ENCODE assay signal across 10 cellular contexts in the genomic region with DNA sequence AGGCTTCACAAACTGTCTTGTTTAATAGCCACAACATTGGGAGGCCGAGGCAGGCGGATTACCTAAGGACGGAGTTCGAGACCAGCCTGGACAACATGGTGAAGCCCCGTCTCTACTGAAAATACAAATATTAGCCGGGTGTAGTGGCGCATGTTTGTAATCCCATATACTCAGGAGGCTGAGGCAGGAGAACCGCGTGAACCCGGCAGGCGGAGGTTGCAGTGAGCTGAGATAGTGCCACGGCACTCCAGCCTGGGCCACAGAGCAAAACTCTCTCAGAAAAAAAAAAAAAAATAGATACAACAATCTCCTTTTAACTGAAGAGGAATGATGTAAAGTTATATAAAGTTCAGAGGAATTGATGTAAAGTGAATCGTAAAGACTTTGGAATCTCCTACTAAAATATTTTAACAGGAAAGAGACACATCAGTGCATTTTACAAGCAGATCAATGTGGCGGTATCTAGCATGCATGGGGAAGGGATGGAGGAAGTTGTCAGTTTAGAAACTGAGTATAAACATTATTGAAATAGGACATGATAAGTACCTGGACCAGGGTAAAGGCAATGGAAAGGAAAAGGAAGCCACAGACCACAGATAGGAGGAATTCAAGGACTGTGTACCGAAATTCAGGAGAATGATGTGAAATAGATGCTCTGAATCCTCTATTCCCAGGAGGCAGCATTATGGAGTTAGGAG. TPM values are rescaled to one million over a fixed set of nuclear protein-coding genes. Genes with fewer than 3 reads are reported as not detected.
DNase-seq lines count a peak whose midpoint lies in the region; ATAC-seq and TF ChIP-seq lines count a peak whose summit lies in the region.
"Had no signal": no experiment of that assay in that cellular context is flagged by ENCODE, and none has a peak within 500 bp of the region (broad histone marks: within the 10 kb centered on the region; RNA-seq: fewer than 3 reads in every experiment).

No MANE protein-coding gene starts in this region.

- POLR2A ChIA-PET in CD8-positive, alpha-beta T cell (lab: Charles Lee): interaction anchor here (0.6 to 5.7 kb wide), 9 partner anchors 8 to 177 kb away, joined by 3 to 68 read pairs (median 15); a partner anchor contains a TSS

- no peaks in the 10 kb centered on the region for H3K27me3 Mint-ChIP-seq in CD8-positive, alpha-beta T cell (ENCODE audit: low read depth)
- H3K27me3 Mint-ChIP-seq in activated T-helper 17 cell treated with anti-CD3 and anti-CD28 coated beads, Interleukin-2, amount 50 U/mL, for 72 hours: no peaks in the 10 kb centered on the region
- H3K27me3 Mint-ChIP-seq in H9 (ENCODE audit: low read depth): no peaks in the 10 kb centered on the region

- peaks cover 85% of the 10 kb centered on the region for H3K4me1 Mint-ChIP-seq in CD8-positive, alpha-beta T cell (ENCODE audit: low read depth)
- peaks cover 57% of the 10 kb centered on the region for H3K4me1 Mint-ChIP-seq in activated T-helper 17 cell treated with anti-CD3 and anti-CD28 coated beads, Interleukin-2, amount 50 U/mL, for 72 hours
- H3K4me1 Mint-ChIP-seq in H9: peaks cover 13 to 16% of the 10 kb centered on the region in 2 experiments

- no peak for TF ChIP-seq CTCF in CD8-positive, alpha-beta T cell (IDR thresholded peaks at IDR 0.05)
- TF ChIP-seq CTCF in H9 (conservative IDR thresholded peaks at IDR 0.05): no peak

- H2BK120ac ChIP-seq in neuronal stem cell (ENCODE audit: low read depth, low read length) (peak overlapping the region; percentile 16), H9 (ENCODE audit: low read depth, low read length, poor library complexity, severe bottlenecking) (no peak overlapping the region)

- H3K9ac ChIP-seq in Karpas-422 (ENCODE audit: low read length) (peak overlapping the region; percentile 69), neuronal stem cell (ENCODE audit: low read depth, low read length, poor library complexity) (no peak overlapping the region), H9 (ENCODE audit: extremely low read depth, insufficient read length, low read length) (no peak overlapping the region)

- peaks cover 39% of the 10 kb centered on the region for H3K36me3 Mint-ChIP-seq in CD8-positive, alpha-beta T cell
- peaks cover 90% of the 10 kb centered on the region for H3K36me3 Mint-ChIP-seq in activated T-helper 17 cell treated with anti-CD3 and anti-CD28 coated beads, Interleukin-2, amount 50 U/mL, for 72 hours (ENCODE audit: low read depth)
- H3K36me3 Mint-ChIP-seq in H9 (ENCODE audit: insufficient read depth in 1 of 3, low read depth in 3 of 3): no peaks in the 10 kb centered on the region

- H2BK15ac ChIP-seq in neuronal stem cell (ENCODE audit: low read length) (peak overlapping the region; percentile 87), H9 (ENCODE audit: low read depth, low read length) (no peak overlapping the region)

- H4K8ac ChIP-seq in neuronal stem cell (ENCODE audit: low read depth, low read length) (no peak overlapping the region), H9 (replicated peaks; ENCODE audit: insufficient read length, low read depth, low read length) (no peak overlapping the region)

- no peak overlapping the region for H3K14ac ChIP-seq in neuronal stem cell (ENCODE audit: low read length)
- H3K14ac ChIP-seq in H9 (ENCODE audit: insufficient read depth, low read length): no peak overlapping the region

- H3K9me2 ChIP-seq in Karpas-422 (replicated peaks; ENCODE audit: insufficient read depth, low read length): no peaks in the 10 kb centered on the region

- H2BK5ac ChIP-seq in neuronal stem cell (ENCODE audit: low read length) (no peak overlapping the region), H9 (ENCODE audit: insufficient read length, low read length) (no peak overlapping the region)

- ATAC-seq in CD8-positive, alpha-beta T cell: no peak
- ATAC-seq in activated T-helper 17 cell treated with anti-CD3 and anti-CD28 coated beads, Interleukin-2, amount 50 U/mL, for 72 hours (replicated peaks): no peak
- ATAC-seq in GM19467 (IDR thresholded peaks at IDR 0.05; ENCODE audit: unreplicated experiment) (no peak), GM18858 (IDR thresholded peaks at IDR 0.05; ENCODE audit: unreplicated experiment) (no peak)
- ATAC-seq: HepG2 had no signal

- H3K79me1 ChIP-seq in neuronal stem cell (ENCODE audit: low read depth, low read length) (no peaks in the 10 kb centered on the region), H9 (ENCODE audit: insufficient read depth, low read depth, low read length, poor library complexity, severe bottlenecking) (no peaks in the 10 kb centered on the region)

- no peak overlapping the region for H3K56ac ChIP-seq in H9 (ENCODE audit: insufficient read length, low read depth, low read length)

- H3K23ac ChIP-seq in neuronal stem cell (ENCODE audit: low read depth, low read length, poor library complexity): no peak overlapping the region
- H3K23ac ChIP-seq in H9 (ENCODE audit: insufficient read length, low read depth, low read length): no peak overlapping the region

- H2BK12ac ChIP-seq in neuronal stem cell (ENCODE audit: low read length) (no peak overlapping the region), H9 (ENCODE audit: insufficient read length, low read depth, low read length) (no peak overlapping the region)

- H2BK20ac ChIP-seq in H9 (ENCODE audit: low read depth, low read length, poor library complexity, severe bottlenecking): no peak overlapping the region

- H2AFZ ChIP-seq in Karpas-422 (ENCODE audit: low read length) (no peak overlapping the region), neuronal stem cell (ENCODE audit: low read length) (no peak overlapping the region), H9 (ENCODE audit: low read length) (no peak overlapping the region)

- H4K5ac ChIP-seq in H9 (ENCODE audit: insufficient read length, low read depth, low read length): no peak overlapping the region

- H3K36me3 ChIP-seq in CD8-positive, alpha-beta T cell (ENCODE audit: insufficient read depth, low read length): peaks cover 5% of the 10 kb centered on the region
- H3K36me3 ChIP-seq in Karpas-422 (ENCODE audit: insufficient read depth, low read length): peaks cover 6% of the 10 kb centered on the region
- H3K36me3 ChIP-seq in neuronal stem cell (replicated peaks in 1 of 2; ENCODE audit: control insufficient read depth in 2 of 2, insufficient read depth in 2 of 2, low read length in 2 of 2): no peaks in the 10 kb centered on the region

- H3K27ac ChIP-seq in CD8-positive, alpha-beta T cell (ENCODE audit: low read depth, low read length): peak overlapping the region; percentile 66
- peak overlapping the region; percentile 99 for H3K27ac ChIP-seq in Karpas-422 (ENCODE audit: low read length)
- H3K27ac ChIP-seq in neuronal stem cell (replicated peaks; ENCODE audit: low read length): no peak overlapping the region
- H3K27ac ChIP-seq in caudate nucleus (ENCODE audit: low read depth, low read length): no peak overlapping the region
- H3K27ac ChIP-seq in H9 (ENCODE audit: insufficient read length, low read depth, low read length): no peak overlapping the region

- H3K4ac ChIP-seq in neuronal stem cell (ENCODE audit: low read length) (no peak overlapping the region), H9 (ENCODE audit: low read depth, low read length) (no peak overlapping the region)

- peaks cover 17% of the 10 kb centered on the region for H3K79me2 ChIP-seq in Karpas-422 (ENCODE audit: low read length)
- no peaks in the 10 kb centered on the region for H3K79me2 ChIP-seq in H9 (ENCODE audit: insufficient read depth, low read length)

- H2AK5ac ChIP-seq in neuronal stem cell (ENCODE audit: low read depth, low read length): peak overlapping the region; percentile 8
- no peak overlapping the region for H2AK5ac ChIP-seq in H9 (ENCODE audit: insufficient read length, low read length)

- peaks cover 92% of the 10 kb centered on the region for H3K4me1 ChIP-seq in CD8-positive, alpha-beta T cell (ENCODE audit: insufficient read depth, low read length)
- H3K4me1 ChIP-seq in Karpas-422 (ENCODE audit: low read length) (peaks cover 100% of the 10 kb centered on the region), neuronal stem cell (ENCODE audit: control insufficient read depth in 2 of 2, insufficient read depth in 1 of 2, low read depth in 1 of 2, low read length in 2 of 2) (peaks cover 2 to 13% of the 10 kb centered on the region in 2 donors), H9 (ENCODE audit: insufficient read depth, low read length) (no peaks in the 10 kb centered on the region)

- no peaks in the 10 kb centered on the region for H3K23me2 ChIP-seq in H9 (ENCODE audit: insufficient read length, low read depth, low read length, poor library complexity, severe bottlenecking)

- CTCF ChIA-PET in CD8-positive, alpha-beta T cell (lab: Charles Lee): interaction anchor here (0.7 to 10.6 kb wide), 8 partner anchors 13 to 157 kb away, joined by 3 to 84 read pairs (median 4); no protein-coding TSS in a partner anchor

- H3K4me3 Mint-ChIP-seq in CD8-positive, alpha-beta T cell: peak overlapping the region; percentile 68
- H3K4me3 Mint-ChIP-seq in activated T-helper 17 cell treated with anti-CD3 and anti-CD28 coated beads, Interleukin-2, amount 50 U/mL, for 72 hours: peak overlapping the region; percentile 80
- H3K4me3 Mint-ChIP-seq in H9: no peak overlapping the region

- no peak overlapping the region for H3T11ph ChIP-seq in H9 (ENCODE audit: low read length)

- H4K20me1 ChIP-seq in Karpas-422 (ENCODE audit: insufficient read depth, low read depth, low read length) (no peaks in the 10 kb centered on the region), H9 (ENCODE audit: control insufficient read depth, insufficient read depth, insufficient read length) (no peaks in the 10 kb centered on the region)

- H3K27me3 ChIP-seq in CD8-positive, alpha-beta T cell (ENCODE audit: insufficient read depth, low read length): no peaks in the 10 kb centered on the region
- H3K27me3 ChIP-seq in Karpas-422 (ENCODE audit: low read length) (no peaks in the 10 kb centered on the region), neuronal stem cell (ENCODE audit: control insufficient read depth in 3 of 3, insufficient read depth in 3 of 3, low read depth in 1 of 3, low read length in 3 of 3) (no peaks in the 10 kb centered on the region), H9 (ENCODE audit: insufficient read depth, low read length) (no peaks in the 10 kb centered on the region)

- H3K9me3 Mint-ChIP-seq in CD8-positive, alpha-beta T cell: no peaks in the 10 kb centered on the region
- no peaks in the 10 kb centered on the region for H3K9me3 Mint-ChIP-seq in activated T-helper 17 cell treated with anti-CD3 and anti-CD28 coated beads, Interleukin-2, amount 50 U/mL, for 72 hours
- no peaks in the 10 kb centered on the region for H3K9me3 Mint-ChIP-seq in H9

- DNase-seq in CD8-positive, alpha-beta T cell: peak in 1 of 7 experiments; percentile 26
- DNase-seq in Karpas-422: peak; percentile 67
- no peak for DNase-seq in neuronal stem cell (ENCODE audit: low spot score)
- no peak for DNase-seq in caudate nucleus (lab: John Stamatoyannopoulos, UW)
- DNase-seq in H9: no peak
- DNase-seq: NCI-H2171 had no signal

- no CpG with 5 or more reads among the region's 15 CpGs for WGBS in neuronal stem cell (ENCODE audit: extremely low coverage in 2 of 2, insufficient read length in 2 of 2, insufficient replicate concordance in 1 of 2), 2 donors
- no CpG with 5 or more reads among the region's 15 CpGs for WGBS in H9 (ENCODE audit: extremely low coverage, insufficient read length, low lambda C conversion rate)

- intact Hi-C loops in CD8-positive, alpha-beta T cell (cut with DNase I, micrococcal nuclease): loop anchor here in 1 of 2 experiments (5.0 kb wide), 2 partner anchors 38 to 523 kb away; a partner anchor contains a TSS

- no peak overlapping the region for H4K91ac ChIP-seq in neuronal stem cell (ENCODE audit: low read depth, low read length, poor library complexity)
- H4K91ac ChIP-seq in H9 (ENCODE audit: insufficient read length, low read depth, low read length): no peak overlapping the region

- H3K4me2 ChIP-seq in Karpas-422 (ENCODE audit: low read depth, low read length, poor library complexity, severe bottlenecking) (peak overlapping the region; percentile 87), neuronal stem cell (ENCODE audit: insufficient read depth, low read length, poor library complexity, severe bottlenecking) (no peak overlapping the region), H9 (ENCODE audit: insufficient read depth, insufficient read length, low read length) (no peak overlapping the region)

- H3K9me3 ChIP-seq in CD8-positive, alpha-beta T cell (ENCODE audit: low read length): no peaks in the 10 kb centered on the region
- no peaks in the 10 kb centered on the region for H3K9me3 ChIP-seq in Karpas-422 (ENCODE audit: low read length)
- no peaks in the 10 kb centered on the region for H3K9me3 ChIP-seq in neuronal stem cell (replicated peaks in 1 of 2; ENCODE audit: control insufficient read depth in 2 of 2, insufficient read depth in 1 of 2, low read depth in 1 of 2, low read length in 2 of 2)
- no peaks in the 10 kb centered on the region for H3K9me3 ChIP-seq in H9 (ENCODE audit: control insufficient read depth, low read depth, low read length)

- H3K4me3 ChIP-seq in CD8-positive, alpha-beta T cell (ENCODE audit: low read depth, low read length): peak overlapping the region; percentile 40
- H3K4me3 ChIP-seq in Karpas-422 (ENCODE audit: low read length): peak overlapping the region; percentile 21; the same call in 1 of the 2 replicates
- H3K4me3 ChIP-seq in neuronal stem cell (ENCODE audit: low read length in 2 of 2): no peak overlapping the region

- H3K18ac ChIP-seq in neuronal stem cell (ENCODE audit: low read length) (no peak overlapping the region), H9 (ENCODE audit: insufficient read length, low read depth, low read length) (no peak overlapping the region)

- peak overlapping the region; percentile 93 for H3K27ac Mint-ChIP-seq in CD8-positive, alpha-beta T cell
- peak overlapping the region; percentile 95 for H3K27ac Mint-ChIP-seq in activated T-helper 17 cell treated with anti-CD3 and anti-CD28 coated beads, Interleukin-2, amount 50 U/mL, for 72 hours
- no peak overlapping the region for H3K27ac Mint-ChIP-seq in H9

RNA-seq across cellular contexts. Expression of a gene that starts 41.5 kb away (rescaled TPM):
- total RNA-seq in CD8-positive, alpha-beta T cell: 100 to 1,000 TPM; 603 to 634 TPM
- total RNA-seq in Karpas-422 (2014; rRNA removed; shearing (Covaris generic); ENCODE audit: low replicate concordance): 367 and 812 TPM in 2 replicates
- 100 to 1,000 TPM; 366 to 421 TPM for total RNA-seq in activated T-helper 17 cell treated with anti-CD3 and anti-CD28 coated beads, Interleukin-2, amount 50 U/mL, for 72 hours
- polyA plus RNA-seq in neuronal stem cell (2013, experiment 1 of 2): not detected
- polyA plus RNA-seq in neuronal stem cell (2013, experiment 2 of 2): not detected
- not detected in 2 replicates for total RNA-seq in H9 (2021)
- total RNA-seq: HepG2 had no signal
- polyA plus RNA-seq: HepG2 had no signal

Comparison
In these comparisons a context has a peak if more than half of its experiments do, and no peak if none do; other contexts are left out.
1. H3K27ac ChIP-seq: peak in CD8-positive, alpha-beta T cell (single experiment) and Karpas-422 (single experiment); none in neuronal stem cell (single experiment), caudate nucleus (single experiment) and H9 (single experiment).
2. H3K4me3 ChIP-seq: peak in CD8-positive, alpha-beta T cell (single experiment) and Karpas-422 (single experiment); none in neuronal stem cell (0 of 2).
3. H3K27ac Mint-ChIP-seq: peak in CD8-positive, alpha-beta T cell (single experiment) and activated T-helper 17 cell treated with anti-CD3 and anti-CD28 coated beads, Interleukin-2, amount 50 U/mL, for 72 hours (single experiment); none in H9 (0 of 3).
4. H3K4me3 Mint-ChIP-seq: peak in CD8-positive, alpha-beta T cell (single experiment) and activated T-helper 17 cell treated with anti-CD3 and anti-CD28 coated beads, Interleukin-2, amount 50 U/mL, for 72 hours (single experiment); none in H9 (0 of 2).
5. RNA of a gene that starts 41.5 kb away (total RNA-seq): 367 to 812 TPM in Karpas-422, 603 to 634 TPM in CD8-positive, alpha-beta T cell and 366 to 421 TPM in activated T-helper 17 cell treated with anti-CD3 and anti-CD28 coated beads, Interleukin-2, amount 50 U/mL, for 72 hours; not detected in H9; every median in the first group is over 100 times any median in the second.